In genomic region chr1:74681001-74681400, GRCh38 we compare ENCODE assay signal across 17 cellular contexts. TPM values are rescaled to one million over a fixed set of nuclear protein-coding genes. Genes with fewer than 3 reads are reported as not detected.
DNase-seq lines count a peak whose midpoint lies in the region; ATAC-seq and TF ChIP-seq lines count a peak whose summit lies in the region.
"Had no signal": no experiment of that assay in that cellular context is flagged by ENCODE, and none has a peak within 500 bp of the region (broad histone marks: within the 10 kb centered on the region; RNA-seq: fewer than 3 reads in every experiment).

No MANE protein-coding gene starts in this region.

- no peaks in the 10 kb centered on the region for H3K27me3 ChIP-seq in Karpas-422 (ENCODE audit: low read length)
- no peaks in the 10 kb centered on the region for H3K27me3 ChIP-seq in transverse colon
- H3K27me3 ChIP-seq: thyroid gland had no signal

- TF ChIP-seq EP300 in transverse colon (IDR thresholded peaks at IDR 0.05; ENCODE audit: low read depth), result no peak

- H3K9me3 ChIP-seq in Karpas-422 (ENCODE audit: low read length) (no peaks in the 10 kb centered on the region), transverse colon (no peaks in the 10 kb centered on the region)
- H3K9me3 ChIP-seq: thyroid gland had no signal

- 0 out of 2 replicates have a peak overlapping the region, but pooled peaks have one; percentile 0 for H2AFZ ChIP-seq in Karpas-422 (ENCODE audit: low read length)

- H3K27ac ChIP-seq in Karpas-422 (ENCODE audit: low read length), result no peak overlapping the region
- H3K27ac ChIP-seq in transverse colon, result no peak overlapping the region
- H3K27ac ChIP-seq in RWPE1, result no peak overlapping the region
- H3K27ac ChIP-seq: thyroid gland had no signal

- H3K4me2 ChIP-seq in Karpas-422 (ENCODE audit: low read depth, low read length, poor library complexity, severe bottlenecking), result peak overlapping the region; percentile 34

- POLR2A ChIA-PET in RWPE1 (lab: Yijun Ruan, JAX; ENCODE audit: low non-redundant PET), result no interaction called here

- H3K4me1 ChIP-seq in Karpas-422 (ENCODE audit: low read length) (peaks cover 22% of the 10 kb centered on the region), transverse colon (no peaks in the 10 kb centered on the region)

- 64% methylated on average over 3 of the region's 3 CpGs; no CpG with 5 or more reads in 1 of the 2 donors for WGBS in transverse colon (ENCODE audit: low coverage in 1 of 2), 2 donors

- intact Hi-C loops in transverse colon (cut with DNase I; ENCODE audit: low total_unique reads), result no loop called here

- H3K79me2 ChIP-seq in Karpas-422 (ENCODE audit: low read length), result no peaks in the 10 kb centered on the region

- in situ Hi-C loops in transverse colon (cut with MboI; ENCODE audit: low pct_ligation_motif_present in 1 of 4, low pct_unique_long_range_greater_than_20kb in 1 of 4, low sequenced_read_pairs in 3 of 4), result no loop called here

- no peak overlapping the region for H3K4me3 ChIP-seq in Karpas-422 (ENCODE audit: low read length)
- no peak overlapping the region for H3K4me3 ChIP-seq in transverse colon
- H3K4me3 ChIP-seq: thyroid gland had no signal

- DNase-seq in Karpas-422 (no peak), transverse colon (no peak), RWPE1 (ENCODE audit: low spot score) (no peak), NK-92 (lab: John Stamatoyannopoulos, UW; ENCODE audit: unreplicated experiment) (no peak), OCI-M1 (lab: John Stamatoyannopoulos, UW) (no peak)
- DNase-seq: activated CD4-positive, alpha-beta T cell treated with anti-CD3 and anti-CD28 coated beads, Interleukin-2, amount 10 ng/mL, durations not matched to agents 7 days and 5 days; activated gamma-delta T cell; caudate nucleus; NCI-H1092 treated with DMSO at 0.1 percent for 48 hours; NCI-H748 treated with DMSO at 0.1 percent for 48 hours had no signal

- H3K36me3 ChIP-seq in Karpas-422 (ENCODE audit: insufficient read depth, low read length) (no peaks in the 10 kb centered on the region), transverse colon (no peaks in the 10 kb centered on the region)
- H3K36me3 ChIP-seq: thyroid gland had no signal

- CTCF ChIA-PET in RWPE1 (lab: Yijun Ruan, JAX), result interaction anchor here (0.7 kb wide), 1 partner anchor 9 kb away, joined by 3 read pairs; no protein-coding TSS in a partner anchor

- H4K20me1 ChIP-seq in Karpas-422 (ENCODE audit: insufficient read depth, low read depth, low read length), result no peaks in the 10 kb centered on the region

- H3K9ac ChIP-seq in Karpas-422 (ENCODE audit: low read length), result no peak overlapping the region

- ATAC-seq in GM18502 (IDR thresholded peaks at IDR 0.05; ENCODE audit: poor library complexity, unreplicated experiment) (peak; percentile 43), GM19467 (IDR thresholded peaks at IDR 0.05; ENCODE audit: unreplicated experiment) (peak; percentile 32), HG02938 (IDR thresholded peaks at IDR 0.05; ENCODE audit: unreplicated experiment) (peak; percentile 30)
- ATAC-seq: SK-N-SH treated with all-trans-retinoic acid at 6 μM for 48 hours had no signal

- TF ChIP-seq POLR2A in transverse colon (IDR thresholded peaks at IDR 0.05), result no peak

- H3K9me2 ChIP-seq in Karpas-422 (replicated peaks; ENCODE audit: insufficient read depth, low read length), result no peaks in the 10 kb centered on the region

- TF ChIP-seq CTCF in transverse colon (IDR thresholded peaks at IDR 0.05), result no peak
- TF ChIP-seq CTCF in RWPE1 (conservative IDR thresholded peaks at IDR 0.05; ENCODE audit: low read depth), result no peak

RNA-seq across cellular contexts. Expression of gene ERICH3, which starts 7.4 kb away (rescaled TPM):
- total RNA-seq in Karpas-422 (2014; rRNA removed; shearing (Covaris generic); ENCODE audit: low replicate concordance), result 0.04 TPM in 1 of 2 replicates, not detected in the other
- total RNA-seq in transverse colon, result 1 to 10 TPM in 1 of 4 donors, under 1 TPM in 1, not detected in 2; under 0.01 to 6.4 TPM
- total RNA-seq: activated CD4-positive, alpha-beta T cell treated with anti-CD3 and anti-CD28 coated beads, Interleukin-2, amount 10 ng/mL, durations not matched to agents 7 days and 5 days; G401; HT-29 had no signal

RNA-seq across cellular contexts. Expression of gene CRYZ, which starts 51.8 kb away (rescaled TPM):
- 40.0 and 63.4 TPM in 2 replicates for total RNA-seq in Karpas-422 (2014; rRNA removed; shearing (Covaris generic); ENCODE audit: low replicate concordance)
- 10 to 100 TPM in 3 of 4 donors, 1 to 10 TPM in 1; 1.5 to 22.7 (median 14.0) TPM for total RNA-seq in transverse colon

RNA-seq across cellular contexts. Expression of gene TYW3, which starts 52.0 kb away (rescaled TPM):
- total RNA-seq in Karpas-422 (2014; rRNA removed; shearing (Covaris generic); ENCODE audit: low replicate concordance), result 15.9 and 33.0 TPM in 2 replicates
- total RNA-seq in transverse colon, result 10 to 100 TPM in 1 of 4 donors, 1 to 10 TPM in 2, under 1 TPM in 1; 0.80 to 11.2 (median 8.3) TPM
